ENCODE assay signal across 1 cellular context in the genomic region with DNA sequence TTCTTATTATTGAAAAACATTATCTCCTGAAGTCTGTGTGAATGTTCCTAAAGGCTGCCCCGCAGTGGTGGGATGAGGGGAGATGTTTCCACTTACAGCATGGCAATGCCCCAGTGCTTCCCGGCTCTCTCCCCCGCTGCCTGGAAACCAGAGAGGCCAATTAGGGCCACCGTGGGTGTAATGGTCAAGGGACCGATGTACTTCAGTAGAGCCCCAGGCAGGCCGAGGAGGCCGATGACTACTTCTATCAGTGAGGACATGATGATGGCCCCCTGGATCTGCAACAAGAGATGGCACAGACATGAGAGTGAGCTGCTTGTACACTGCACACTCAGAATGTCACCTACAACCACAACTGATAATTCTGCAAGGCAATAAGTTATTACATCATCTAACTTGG.
TF ChIP-seq lines count a peak whose summit lies in the region.

No MANE protein-coding gene starts in this region.

TF ChIP-seq in GM23338, 12 proteins besides CTCF, POLR2A, EP300 and RAD21 (continued from another document):
- TF ChIP-seq, protein P1, sequence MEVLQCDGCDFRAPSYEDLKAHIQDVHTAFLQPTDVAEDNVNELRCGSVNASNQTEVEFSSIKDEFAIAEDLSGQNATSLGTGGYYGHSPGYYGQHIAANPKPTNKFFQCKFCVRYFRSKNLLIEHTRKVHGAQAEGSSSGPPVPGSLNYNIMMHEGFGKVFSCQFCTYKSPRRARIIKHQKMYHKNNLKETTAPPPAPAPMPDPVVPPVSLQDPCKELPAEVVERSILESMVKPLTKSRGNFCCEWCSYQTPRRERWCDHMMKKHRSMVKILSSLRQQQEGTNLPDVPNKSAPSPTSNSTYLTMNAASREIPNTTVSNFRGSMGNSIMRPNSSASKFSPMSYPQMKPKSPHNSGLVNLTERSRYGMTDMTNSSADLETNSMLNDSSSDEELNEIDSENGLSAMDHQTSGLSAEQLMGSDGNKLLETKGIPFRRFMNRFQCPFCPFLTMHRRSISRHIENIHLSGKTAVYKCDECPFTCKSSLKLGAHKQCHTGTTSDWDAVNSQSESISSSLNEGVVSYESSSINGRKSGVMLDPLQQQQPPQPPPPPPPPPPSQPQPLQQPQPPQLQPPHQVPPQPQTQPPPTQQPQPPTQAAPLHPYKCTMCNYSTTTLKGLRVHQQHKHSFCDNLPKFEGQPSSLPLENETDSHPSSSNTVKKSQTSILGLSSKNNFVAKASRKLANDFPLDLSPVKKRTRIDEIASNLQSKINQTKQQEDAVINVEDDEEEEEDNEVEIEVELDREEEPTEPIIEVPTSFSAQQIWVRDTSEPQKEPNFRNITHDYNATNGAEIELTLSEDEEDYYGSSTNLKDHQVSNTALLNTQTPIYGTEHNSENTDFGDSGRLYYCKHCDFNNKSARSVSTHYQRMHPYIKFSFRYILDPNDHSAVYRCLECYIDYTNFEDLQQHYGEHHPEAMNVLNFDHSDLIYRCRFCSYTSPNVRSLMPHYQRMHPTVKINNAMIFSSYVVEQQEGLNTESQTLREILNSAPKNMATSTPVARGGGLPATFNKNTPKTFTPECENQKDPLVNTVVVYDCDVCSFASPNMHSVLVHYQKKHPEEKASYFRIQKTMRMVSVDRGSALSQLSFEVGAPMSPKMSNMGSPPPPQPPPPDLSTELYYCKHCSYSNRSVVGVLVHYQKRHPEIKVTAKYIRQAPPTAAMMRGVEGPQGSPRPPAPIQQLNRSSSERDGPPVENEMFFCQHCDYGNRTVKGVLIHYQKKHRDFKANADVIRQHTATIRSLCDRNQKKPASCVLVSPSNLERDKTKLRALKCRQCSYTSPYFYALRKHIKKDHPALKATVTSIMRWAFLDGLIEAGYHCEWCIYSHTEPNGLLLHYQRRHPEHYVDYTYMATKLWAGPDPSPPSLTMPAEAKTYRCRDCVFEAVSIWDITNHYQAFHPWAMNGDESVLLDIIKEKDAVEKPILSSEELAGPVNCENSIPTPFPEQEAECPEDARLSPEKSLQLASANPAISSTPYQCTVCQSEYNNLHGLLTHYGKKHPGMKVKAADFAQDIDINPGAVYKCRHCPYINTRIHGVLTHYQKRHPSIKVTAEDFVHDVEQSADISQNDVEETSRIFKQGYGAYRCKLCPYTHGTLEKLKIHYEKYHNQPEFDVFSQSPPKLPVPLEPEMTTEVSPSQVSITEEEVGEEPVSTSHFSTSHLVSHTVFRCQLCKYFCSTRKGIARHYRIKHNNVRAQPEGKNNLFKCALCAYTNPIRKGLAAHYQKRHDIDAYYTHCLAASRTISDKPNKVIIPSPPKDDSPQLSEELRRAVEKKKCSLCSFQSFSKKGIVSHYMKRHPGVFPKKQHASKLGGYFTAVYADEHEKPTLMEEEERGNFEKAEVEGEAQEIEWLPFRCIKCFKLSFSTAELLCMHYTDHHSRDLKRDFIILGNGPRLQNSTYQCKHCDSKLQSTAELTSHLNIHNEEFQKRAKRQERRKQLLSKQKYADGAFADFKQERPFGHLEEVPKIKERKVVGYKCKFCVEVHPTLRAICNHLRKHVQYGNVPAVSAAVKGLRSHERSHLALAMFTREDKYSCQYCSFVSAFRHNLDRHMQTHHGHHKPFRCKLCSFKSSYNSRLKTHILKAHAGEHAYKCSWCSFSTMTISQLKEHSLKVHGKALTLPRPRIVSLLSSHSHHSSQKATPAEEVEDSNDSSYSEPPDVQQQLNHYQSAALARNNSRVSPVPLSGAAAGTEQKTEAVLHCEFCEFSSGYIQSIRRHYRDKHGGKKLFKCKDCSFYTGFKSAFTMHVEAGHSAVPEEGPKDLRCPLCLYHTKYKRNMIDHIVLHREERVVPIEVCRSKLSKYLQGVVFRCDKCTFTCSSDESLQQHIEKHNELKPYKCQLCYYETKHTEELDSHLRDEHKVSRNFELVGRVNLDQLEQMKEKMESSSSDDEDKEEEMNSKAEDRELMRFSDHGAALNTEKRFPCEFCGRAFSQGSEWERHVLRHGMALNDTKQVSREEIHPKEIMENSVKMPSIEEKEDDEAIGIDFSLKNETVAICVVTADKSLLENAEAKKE (CRISPR knock-in tag; IDR thresholded peaks at IDR 0.05): no peak
- no peak for TF ChIP-seq ZNF331 (CRISPR knock-in tag; IDR thresholded peaks at IDR 0.05; ENCODE audit: low read depth)
- no peak for TF ChIP-seq ETS1 (IDR thresholded peaks at IDR 0.05)
- TF ChIP-seq NANOG (IDR thresholded peaks at IDR 0.05; ENCODE audit: borderline replicate concordance): no peak
- no peak for TF ChIP-seq CREB1 (CRISPR knock-in tag; IDR thresholded peaks at IDR 0.05; ENCODE audit: low read depth)
